In genomic region chr19:43662487-43662886, GRCh38 we compare ENCODE assay signal across 8 cellular contexts. TPM values are rescaled to one million over a fixed set of nuclear protein-coding genes. Genes with fewer than 3 reads are reported as not detected.
DNase-seq lines count a peak whose midpoint lies in the region; TF ChIP-seq lines count a peak whose summit lies in the region.
"Had no signal": no experiment of that assay in that cellular context is flagged by ENCODE, and none has a peak within 500 bp of the region (broad histone marks: within the 10 kb centered on the region; RNA-seq: fewer than 3 reads in every experiment).

No MANE protein-coding gene starts in this region.

- peak; percentile 44 for TF ChIP-seq CTCF in kidney epithelial cell (IDR thresholded peaks at IDR 0.05; ENCODE audit: insufficient read depth, low read length, poor library complexity, severe bottlenecking)

- DNase-seq in EH (ENCODE audit: low read depth) = peak; percentile 30
- DNase-seq in SK-N-DZ (ENCODE audit: low spot score) = peak; percentile 31
- no peak for DNase-seq in kidney epithelial cell (ENCODE audit: low read depth)
- DNase-seq in nucleus accumbens (lab: John Stamatoyannopoulos, UW) = no peak
- no peak for DNase-seq in OCI-M2 (lab: John Stamatoyannopoulos, UW; ENCODE audit: unreplicated experiment)
- DNase-seq in effector CD4-positive, alpha-beta T cell = no peak
- DNase-seq: activated T-cell treated with anti-CD3 and anti-CD28 coated beads, Interleukin-2, amount 50 U/mL, for 24 hours; NK-92 treated with Interleukin-12 subunit alpha and Interleukin-12 subunit beta, amount 100 ng/mL, for 24 hours had no signal

- no peaks in the 10 kb centered on the region for H3K27me3 ChIP-seq in kidney epithelial cell (ENCODE audit: control insufficient read depth, insufficient read depth, low read length)

- peaks cover 6% of the 10 kb centered on the region for H3K36me3 ChIP-seq in kidney epithelial cell (ENCODE audit: control insufficient read depth, insufficient read depth, low read length)

- H3K4me3 ChIP-seq in kidney epithelial cell (ENCODE audit: low read depth, low read length) = no peak overlapping the region

RNA-seq across cellular contexts. Expression of gene PLAUR, which starts 7.5 kb away (rescaled TPM):
- 10.7 and 16.4 TPM in 2 replicates for polyA plus RNA-seq in SK-N-DZ (2014; cell fraction: cytosol; rRNA removed)
- polyA plus RNA-seq in SK-N-DZ (2014; cell fraction: nucleus; rRNA removed) = 19.4 and 19.7 TPM in 2 replicates
- total RNA-seq in kidney epithelial cell = 319 and 341 TPM in 2 replicates

RNA-seq across cellular contexts. Expression of gene CADM4, which starts 22.8 kb away (rescaled TPM):
- polyA plus RNA-seq in SK-N-DZ (2014; cell fraction: cytosol; rRNA removed) = 17.3 and 25.7 TPM in 2 replicates
- polyA plus RNA-seq in SK-N-DZ (2014; cell fraction: nucleus; rRNA removed) = 9.1 and 15.2 TPM in 2 replicates
- 21.9 and 25.9 TPM in 2 replicates for total RNA-seq in kidney epithelial cell

RNA-seq across cellular contexts. Expression of gene ZNF428, which starts 43.1 kb away (rescaled TPM):
- polyA plus RNA-seq in SK-N-DZ (2014; cell fraction: cytosol; rRNA removed) = 118 and 122 TPM in 2 replicates
- polyA plus RNA-seq in SK-N-DZ (2014; cell fraction: nucleus; rRNA removed) = 63.8 and 90.0 TPM in 2 replicates
- 71.7 and 82.2 TPM in 2 replicates for total RNA-seq in kidney epithelial cell

RNA-seq across cellular contexts. Expression of gene SRRM5, which starts 50.6 kb away (rescaled TPM):
- polyA plus RNA-seq in SK-N-DZ (2014; cell fraction: cytosol; rRNA removed) = 0.36 TPM in 1 of 2 replicates, not detected in the other
- polyA plus RNA-seq in SK-N-DZ (2014; cell fraction: nucleus; rRNA removed) = 0.67 and 1.2 TPM in 2 replicates
- total RNA-seq in kidney epithelial cell = 0.46 TPM in 1 of 2 replicates, not detected in the other

RNA-seq across cellular contexts. Expression of gene IRGC, which starts 53.4 kb away (rescaled TPM):
- not detected in 2 replicates for polyA plus RNA-seq in SK-N-DZ (2014; cell fraction: cytosol; rRNA removed)
- polyA plus RNA-seq in SK-N-DZ (2014; cell fraction: nucleus; rRNA removed) = not detected in 2 replicates
- total RNA-seq in kidney epithelial cell = not detected in 2 replicates

Comparison
In these comparisons a context has a peak if more than half of its experiments do, and no peak if none do; other contexts are left out.
1. DNase-seq: peak in EH (single experiment) and SK-N-DZ (single experiment); none in kidney epithelial cell (single experiment), nucleus accumbens (0 of 56), OCI-M2 (single experiment) and effector CD4-positive, alpha-beta T cell (single experiment).